ENCODE assay signal across 1 cellular context in the genomic region with DNA sequence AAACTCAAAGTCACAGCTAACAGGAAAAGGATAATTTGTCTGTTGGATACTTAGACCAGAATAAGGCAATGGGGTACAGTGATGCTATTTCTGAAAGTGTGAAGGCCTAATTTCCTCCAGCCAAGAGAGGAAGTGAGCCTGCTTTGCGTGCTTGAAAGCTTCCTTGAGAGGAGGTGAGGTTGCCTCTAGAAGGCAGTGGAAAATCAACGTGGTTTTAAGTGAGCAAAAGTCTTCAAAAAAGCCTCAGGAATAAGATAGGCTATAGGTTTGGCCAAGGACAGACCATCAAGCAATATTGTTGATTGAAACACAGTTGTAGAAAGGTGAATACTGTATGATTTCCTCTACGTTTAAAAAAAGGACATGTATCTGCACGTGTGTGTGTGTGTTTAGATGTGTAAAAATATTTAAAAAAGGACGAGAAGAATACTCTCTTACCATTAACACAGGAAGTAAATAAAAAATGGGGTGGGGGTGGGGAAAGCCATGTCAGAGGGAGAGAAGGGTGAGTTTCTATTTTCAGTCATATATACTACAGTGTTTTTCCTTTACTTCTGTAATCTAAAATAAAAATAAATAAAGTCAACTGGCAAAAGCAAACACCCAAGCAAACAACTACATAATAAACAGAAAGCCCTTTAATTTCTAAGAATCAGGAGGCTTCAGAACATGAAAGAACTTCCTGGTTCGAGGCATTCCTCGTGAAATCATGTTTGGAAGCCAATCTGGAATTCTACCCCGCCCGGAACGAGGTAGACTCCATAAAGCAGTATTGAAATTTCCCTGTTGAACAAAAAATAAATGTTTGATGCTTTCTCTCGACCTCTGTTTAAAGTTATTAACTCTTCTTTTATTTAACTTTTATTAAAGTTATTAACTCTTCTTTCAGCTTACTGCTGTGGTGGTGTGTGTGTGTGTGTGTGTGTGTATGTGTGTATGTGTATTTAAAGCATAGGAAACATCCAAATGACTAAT.
A peak's percentile ranks its signal among the peaks of the same experiment; 100 is the strongest.
TF ChIP-seq lines count a peak whose summit lies in the region.

No MANE protein-coding gene starts in this region.

TF ChIP-seq in GM12878, 131 proteins besides CTCF, POLR2A, EP300 and RAD21 (continued from another document):
- TF ChIP-seq, protein P1, sequence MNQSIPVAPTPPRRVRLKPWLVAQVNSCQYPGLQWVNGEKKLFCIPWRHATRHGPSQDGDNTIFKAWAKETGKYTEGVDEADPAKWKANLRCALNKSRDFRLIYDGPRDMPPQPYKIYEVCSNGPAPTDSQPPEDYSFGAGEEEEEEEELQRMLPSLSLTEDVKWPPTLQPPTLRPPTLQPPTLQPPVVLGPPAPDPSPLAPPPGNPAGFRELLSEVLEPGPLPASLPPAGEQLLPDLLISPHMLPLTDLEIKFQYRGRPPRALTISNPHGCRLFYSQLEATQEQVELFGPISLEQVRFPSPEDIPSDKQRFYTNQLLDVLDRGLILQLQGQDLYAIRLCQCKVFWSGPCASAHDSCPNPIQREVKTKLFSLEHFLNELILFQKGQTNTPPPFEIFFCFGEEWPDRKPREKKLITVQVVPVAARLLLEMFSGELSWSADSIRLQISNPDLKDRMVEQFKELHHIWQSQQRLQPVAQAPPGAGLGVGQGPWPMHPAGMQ (IDR thresholded peaks at IDR 0.05; ENCODE audit: borderline replicate concordance), result no peak
- TF ChIP-seq JUND (IDR thresholded peaks at IDR 0.05; ENCODE audit: low read depth, low read length) (no peak), NRF1 (conservative IDR thresholded peaks at IDR 0.05; ENCODE audit: low read depth, low read length) (no peak), SIX5 (IDR thresholded peaks at IDR 0.05; ENCODE audit: low read depth, low read length, severe bottlenecking) (no peak), ZNF592 (IDR thresholded peaks at IDR 0.05) (peak; percentile 69; the same call in 1 of the 2 replicates), RBBP5 (conservative IDR thresholded peaks at IDR 0.05) (no peak), PML (IDR thresholded peaks at IDR 0.05; ENCODE audit: low read length) (no peak; the same call in 1 of the 2 replicates), SIN3A (IDR thresholded peaks at IDR 0.05; ENCODE audit: low read depth, low read length) (no peak), STAT1 (conservative IDR thresholded peaks at IDR 0.05) (no peak), RELA (IDR thresholded peaks at IDR 0.05; ENCODE audit: borderline replicate concordance, partially characterized antibody) (no peak), ATF7 (IDR thresholded peaks at IDR 0.05; ENCODE audit: low read depth) (peak; percentile 83), BCL11A (IDR thresholded peaks at IDR 0.05; ENCODE audit: low read depth, low read length) (peak; percentile 96), HDAC6 (IDR thresholded peaks at IDR 0.05; ENCODE audit: unreplicated experiment) (no peak), YY1 (IDR thresholded peaks at IDR 0.05; ENCODE audit: low read depth, low read length) (0 out of 2 replicates have a peak, but pooled peaks have one; percentile 28), ZBTB4 (CRISPR knock-in tag; IDR thresholded peaks at IDR 0.05) (no peak), ZNF207 (IDR thresholded peaks at IDR 0.05; ENCODE audit: borderline replicate concordance) (no peak), NR2F1 (conservative IDR thresholded peaks at IDR 0.05) (no peak), ZBED1 (IDR thresholded peaks at IDR 0.05; ENCODE audit: borderline replicate concordance) (peak; percentile 48; the same call in 1 of the 2 replicates), CREB1 (IDR thresholded peaks at IDR 0.05; ENCODE audit: low read depth) (peak; percentile 27; the same call in 1 of the 2 replicates), SMC3 (IDR thresholded peaks at IDR 0.05; ENCODE audit: borderline replicate concordance, low read length) (no peak), SMAD1 (IDR thresholded peaks at IDR 0.05; ENCODE audit: low read depth, partially characterized antibody) (peak; percentile 49), RAD51 (IDR thresholded peaks at IDR 0.05) (no peak), NR2C2 (IDR thresholded peaks at IDR 0.05; ENCODE audit: borderline replicate concordance, control insufficient read depth, insufficient read length, low read depth) (no peak), TCF12 (IDR thresholded peaks at IDR 0.05; ENCODE audit: low read depth, low read length) (peak; percentile 50; the same call in 1 of the 2 replicates), MYB (IDR thresholded peaks at IDR 0.05; ENCODE audit: borderline replicate concordance, low read depth, low read length) (no peak; the same call in 1 of the 2 replicates), RCOR1 (conservative IDR thresholded peaks at IDR 0.05; ENCODE audit: low read depth, low read length) (peak; percentile 22; the same call in 1 of the 2 replicates), MEF2A (IDR thresholded peaks at IDR 0.05; ENCODE audit: insufficient read depth, low read depth, low read length) (peak; percentile 92), EZH2 (IDR thresholded peaks at IDR 0.05; ENCODE audit: borderline replicate concordance, control insufficient read depth, low read depth, low read length) (no peak), MXI1 (IDR thresholded peaks at IDR 0.05; ENCODE audit: low read depth, low read length) (no peak), ZNF24 (IDR thresholded peaks at IDR 0.05) (peak; percentile 8; the same call in 1 of the 2 replicates)
- TF ChIP-seq, protein P2, sequence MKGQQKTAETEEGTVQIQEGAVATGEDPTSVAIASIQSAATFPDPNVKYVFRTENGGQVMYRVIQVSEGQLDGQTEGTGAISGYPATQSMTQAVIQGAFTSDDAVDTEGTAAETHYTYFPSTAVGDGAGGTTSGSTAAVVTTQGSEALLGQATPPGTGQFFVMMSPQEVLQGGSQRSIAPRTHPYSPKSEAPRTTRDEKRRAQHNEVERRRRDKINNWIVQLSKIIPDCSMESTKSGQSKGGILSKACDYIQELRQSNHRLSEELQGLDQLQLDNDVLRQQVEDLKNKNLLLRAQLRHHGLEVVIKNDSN (IDR thresholded peaks at IDR 0.05; ENCODE audit: borderline replicate concordance, extremely low read length, insufficient read depth, low read depth, low read length), result no peak
- TF ChIP-seq, protein P3, sequence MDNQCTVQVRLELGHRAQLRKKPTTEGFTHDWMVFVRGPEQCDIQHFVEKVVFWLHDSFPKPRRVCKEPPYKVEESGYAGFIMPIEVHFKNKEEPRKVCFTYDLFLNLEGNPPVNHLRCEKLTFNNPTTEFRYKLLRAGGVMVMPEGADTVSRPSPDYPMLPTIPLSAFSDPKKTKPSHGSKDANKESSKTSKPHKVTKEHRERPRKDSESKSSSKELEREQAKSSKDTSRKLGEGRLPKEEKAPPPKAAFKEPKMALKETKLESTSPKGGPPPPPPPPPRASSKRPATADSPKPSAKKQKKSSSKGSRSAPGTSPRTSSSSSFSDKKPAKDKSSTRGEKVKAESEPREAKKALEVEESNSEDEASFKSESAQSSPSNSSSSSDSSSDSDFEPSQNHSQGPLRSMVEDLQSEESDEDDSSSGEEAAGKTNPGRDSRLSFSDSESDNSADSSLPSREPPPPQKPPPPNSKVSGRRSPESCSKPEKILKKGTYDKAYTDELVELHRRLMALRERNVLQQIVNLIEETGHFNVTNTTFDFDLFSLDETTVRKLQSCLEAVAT (IDR thresholded peaks at IDR 0.05), result 0 out of 2 replicates have a peak, but pooled peaks have one; percentile 41
TF ChIP-seq in GM12878: peak in this region for 45.
